ENCODE assay signal across 13 cellular contexts in the genomic region with DNA sequence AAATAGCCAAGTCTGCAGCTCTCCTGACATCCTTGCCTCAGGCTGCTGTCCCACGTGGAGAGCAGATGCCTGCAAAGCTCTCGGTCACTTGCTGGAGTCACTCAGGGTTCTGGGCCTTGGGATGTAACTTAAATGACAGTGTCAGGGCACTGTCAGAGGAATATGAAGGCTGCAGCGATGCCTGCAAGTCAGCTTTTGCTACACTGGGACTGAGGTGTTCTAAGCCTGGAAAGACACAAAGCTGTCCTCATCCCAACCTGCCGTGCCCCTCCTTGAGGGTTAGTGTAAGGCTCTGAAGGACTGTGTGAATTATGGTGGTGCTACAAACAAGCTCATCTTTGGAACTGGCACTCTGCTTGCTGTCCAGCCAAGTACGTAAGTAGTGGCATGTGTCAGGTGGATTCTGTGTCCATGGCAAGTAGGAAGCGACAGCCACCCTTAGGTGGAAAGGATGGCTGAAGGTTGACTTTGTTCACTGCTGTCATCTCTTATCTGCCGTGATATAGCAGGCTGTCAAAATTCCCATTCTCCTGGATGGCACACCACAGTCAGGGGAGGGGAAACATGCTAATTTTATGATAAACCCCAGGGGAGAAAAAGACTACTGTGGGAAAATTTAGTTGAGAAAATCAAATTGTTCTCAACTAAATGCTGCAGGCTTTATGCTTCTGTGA.
DNase-seq lines count a peak whose midpoint lies in the region; ATAC-seq and TF ChIP-seq lines count a peak whose summit lies in the region.
"Had no signal": no experiment of that assay in that cellular context is flagged by ENCODE, and none has a peak within 500 bp of the region (broad histone marks: within the 10 kb centered on the region; RNA-seq: fewer than 3 reads in every experiment).

No MANE protein-coding gene starts in this region.

- H3K4me1 ChIP-seq in BLaER1 (peaks cover 94% of the 10 kb centered on the region), DOHH2 (ENCODE audit: control insufficient read depth, low read length) (peaks cover 96% of the 10 kb centered on the region), SJCRH30 (peaks cover 56% of the 10 kb centered on the region)

- peaks cover 83% of the 10 kb centered on the region for H3K79me2 ChIP-seq in DOHH2 (ENCODE audit: control insufficient read depth, low read length)

- no peaks in the 10 kb centered on the region for H3K9me3 ChIP-seq in BLaER1
- H3K9me3 ChIP-seq in DOHH2 (ENCODE audit: control insufficient read depth, insufficient read depth, low read length), result no peaks in the 10 kb centered on the region
- H3K9me3 ChIP-seq in SJCRH30 (replicated peaks), result no peaks in the 10 kb centered on the region

- H3K4me2 ChIP-seq in BLaER1 (0 out of 2 replicates have a peak overlapping the region, but pooled peaks have one; percentile 22), DOHH2 (ENCODE audit: low read length) (peak overlapping the region; percentile 90)

- H3K27ac ChIP-seq in BLaER1 (no peak overlapping the region), DOHH2 (ENCODE audit: low read depth, low read length) (peak overlapping the region; percentile 98), SJCRH30 (peak overlapping the region; percentile 95; the same call in 1 of the 2 replicates)
- H3K27ac ChIP-seq: coronary artery had no signal

- ATAC-seq in left colon (peak; percentile 6), GM18511 (IDR thresholded peaks at IDR 0.05; ENCODE audit: unreplicated experiment) (no peak)

- H4K20me1 ChIP-seq in BLaER1 (peaks cover 100% of the 10 kb centered on the region), DOHH2 (ENCODE audit: control insufficient read depth, insufficient read depth, low read depth, low read length) (no peaks in the 10 kb centered on the region)

- H3K9ac ChIP-seq in BLaER1, result no peak overlapping the region

- H3K9me2 ChIP-seq in DOHH2 (replicated peaks; ENCODE audit: control insufficient read depth, low read length), result no peaks in the 10 kb centered on the region

- H3K36me3 ChIP-seq in BLaER1 (peaks cover 100% of the 10 kb centered on the region), DOHH2 (ENCODE audit: control insufficient read depth, low read length) (peaks cover 31% of the 10 kb centered on the region), SJCRH30 (peaks cover 4% of the 10 kb centered on the region; the same call in 1 of the 2 replicates)

- no peak overlapping the region for H3K4me3 ChIP-seq in BLaER1
- H3K4me3 ChIP-seq in DOHH2 (ENCODE audit: low read length), result peak overlapping the region; percentile 74
- peak overlapping the region; percentile 50 for H3K4me3 ChIP-seq in SJCRH30
- H3K4me3 ChIP-seq: coronary artery had no signal

- H3F3A ChIP-seq in DOHH2 (ENCODE audit: control insufficient read depth, insufficient read depth), result peaks cover 61% of the 10 kb centered on the region

- intact Hi-C loops in left colon (cut with DNase I, micrococcal nuclease), result no loop called here

- peak in 1 of 2 experiments; percentile 40 for DNase-seq in SJCRH30
- no peak for DNase-seq in left colon
- no peak for DNase-seq in LoVo (ENCODE audit: low spot score)
- DNase-seq in glomerular visceral epithelial cell (ENCODE audit: extremely low spot score), result no peak
- DNase-seq: activated CD4-positive, CD25-positive, alpha-beta regulatory T cell; H7; NCI-H1092 treated with DMSO at 0.1 percent for 48 hours; NCI-H510A treated with DMSO at 0.1 percent for 48 hours; Right ventricle myocardium superior had no signal

- no peaks in the 10 kb centered on the region for H3K27me3 ChIP-seq in BLaER1
- no peaks in the 10 kb centered on the region for H3K27me3 ChIP-seq in DOHH2 (ENCODE audit: control insufficient read depth, low read length)
- no peaks in the 10 kb centered on the region for H3K27me3 ChIP-seq in SJCRH30

- no peak for TF ChIP-seq CTCF in DOHH2 (IDR thresholded peaks at IDR 0.05; ENCODE audit: low read depth, low read length, poor library complexity, severe bottlenecking)
